ENCODE assay signal across 8 cellular contexts in genomic region chr10:58299580-58299979, GRCh38. TPM values are rescaled to one million over a fixed set of nuclear protein-coding genes. Genes with fewer than 3 reads are reported as not detected.
DNase-seq lines count a peak whose midpoint lies in the region; ATAC-seq and TF ChIP-seq lines count a peak whose summit lies in the region.

No MANE protein-coding gene starts in this region.

- POLR2A ChIA-PET in WTC11 (lab: Charles Lee) = no interaction called here

- H3K4me1 Mint-ChIP-seq in WTC11 = peaks cover 18% of the 10 kb centered on the region

- no peaks in the 10 kb centered on the region for H3K9me3 Mint-ChIP-seq in WTC11

- no peaks in the 10 kb centered on the region for H3K36me3 Mint-ChIP-seq in WTC11

- TF ChIP-seq CTCF in WTC11 (IDR thresholded peaks at IDR 0.05) = peak; percentile 66

- no peak overlapping the region; the same call in 1 of the 2 replicates for H3K4me3 Mint-ChIP-seq in WTC11

- CTCF ChIA-PET in WTC11 (lab: Charles Lee) = interaction anchor here (0.6 to 2.6 kb wide), 12 partner anchors 9 to 231 kb away, joined by 3 to 24 read pairs (median 3); partner anchors contain the start of gene TFAM

- no peaks in the 10 kb centered on the region for H3K27me3 Mint-ChIP-seq in WTC11 (ENCODE audit: low read depth)

- no peak overlapping the region for H3K27ac Mint-ChIP-seq in WTC11

- ATAC-seq in HG02610 (IDR thresholded peaks at IDR 0.05; ENCODE audit: unreplicated experiment) = peak; percentile 86
- peak; percentile 96 for ATAC-seq in WTC11

- DNase-seq in SIG-M5 treated with dmso at 0.1 percent for 504 hours (lab: John Stamatoyannopoulos, UW; ENCODE audit: unreplicated experiment) (peak; percentile 71), SIG-M5 (lab: John Stamatoyannopoulos, UW) (no peak), NCI-H1105 (lab: John Stamatoyannopoulos, UW) (peak; percentile 23), WTC11 (ENCODE audit: low spot score) (peak; percentile 72), cerebellar cortex (ENCODE audit: low spot score) (peak; percentile 44), left kidney (ENCODE audit: low read depth, low spot score) (peak; percentile 83)
- DNase-seq in stimulated activated CD8-positive, alpha-beta memory T cell treated with anti-CD3 and anti-CD28 coated beads, Interleukin-12 subunit alpha, Interleukin-12 subunit beta, amount 100 ng/mL, for 1 hour (ENCODE audit: low read depth) = peak; percentile 30

TF ChIP-seq in WTC11, 78 proteins besides CTCF, POLR2A, EP300 and RAD21:
- TF ChIP-seq, protein P1, sequence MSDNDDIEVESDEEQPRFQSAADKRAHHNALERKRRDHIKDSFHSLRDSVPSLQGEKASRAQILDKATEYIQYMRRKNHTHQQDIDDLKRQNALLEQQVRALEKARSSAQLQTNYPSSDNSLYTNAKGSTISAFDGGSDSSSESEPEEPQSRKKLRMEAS (CRISPR knock-in tag; IDR thresholded peaks at IDR 0.05) = no peak
- TF ChIP-seq CREB1 (CRISPR knock-in tag; IDR thresholded peaks at IDR 0.05) (no peak), ZNF121 (CRISPR knock-in tag; IDR thresholded peaks at IDR 0.05) (no peak), JAZF1 (CRISPR knock-in tag; IDR thresholded peaks at IDR 0.05) (no peak), GABPB1 (CRISPR knock-in tag; IDR thresholded peaks at IDR 0.05) (no peak), ATF2 (CRISPR knock-in tag; IDR thresholded peaks at IDR 0.05; ENCODE audit: borderline replicate concordance, low read depth) (no peak), MXD4 (CRISPR knock-in tag; IDR thresholded peaks at IDR 0.05; ENCODE audit: borderline replicate concordance) (no peak)
- TF ChIP-seq, protein P2, sequence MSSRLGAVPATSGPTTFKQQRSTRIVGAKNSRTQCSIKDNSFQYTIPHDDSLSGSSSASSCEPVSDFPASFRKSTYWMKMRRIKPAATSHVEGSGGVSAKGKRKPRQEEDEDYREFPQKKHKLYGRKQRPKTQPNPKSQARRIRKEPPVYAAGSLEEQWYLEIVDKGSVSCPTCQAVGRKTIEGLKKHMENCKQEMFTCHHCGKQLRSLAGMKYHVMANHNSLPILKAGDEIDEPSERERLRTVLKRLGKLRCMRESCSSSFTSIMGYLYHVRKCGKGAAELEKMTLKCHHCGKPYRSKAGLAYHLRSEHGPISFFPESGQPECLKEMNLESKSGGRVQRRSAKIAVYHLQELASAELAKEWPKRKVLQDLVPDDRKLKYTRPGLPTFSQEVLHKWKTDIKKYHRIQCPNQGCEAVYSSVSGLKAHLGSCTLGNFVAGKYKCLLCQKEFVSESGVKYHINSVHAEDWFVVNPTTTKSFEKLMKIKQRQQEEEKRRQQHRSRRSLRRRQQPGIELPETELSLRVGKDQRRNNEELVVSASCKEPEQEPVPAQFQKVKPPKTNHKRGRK (CRISPR knock-in tag; IDR thresholded peaks at IDR 0.05; ENCODE audit: borderline replicate concordance) = no peak
- TF ChIP-seq, protein P3, sequence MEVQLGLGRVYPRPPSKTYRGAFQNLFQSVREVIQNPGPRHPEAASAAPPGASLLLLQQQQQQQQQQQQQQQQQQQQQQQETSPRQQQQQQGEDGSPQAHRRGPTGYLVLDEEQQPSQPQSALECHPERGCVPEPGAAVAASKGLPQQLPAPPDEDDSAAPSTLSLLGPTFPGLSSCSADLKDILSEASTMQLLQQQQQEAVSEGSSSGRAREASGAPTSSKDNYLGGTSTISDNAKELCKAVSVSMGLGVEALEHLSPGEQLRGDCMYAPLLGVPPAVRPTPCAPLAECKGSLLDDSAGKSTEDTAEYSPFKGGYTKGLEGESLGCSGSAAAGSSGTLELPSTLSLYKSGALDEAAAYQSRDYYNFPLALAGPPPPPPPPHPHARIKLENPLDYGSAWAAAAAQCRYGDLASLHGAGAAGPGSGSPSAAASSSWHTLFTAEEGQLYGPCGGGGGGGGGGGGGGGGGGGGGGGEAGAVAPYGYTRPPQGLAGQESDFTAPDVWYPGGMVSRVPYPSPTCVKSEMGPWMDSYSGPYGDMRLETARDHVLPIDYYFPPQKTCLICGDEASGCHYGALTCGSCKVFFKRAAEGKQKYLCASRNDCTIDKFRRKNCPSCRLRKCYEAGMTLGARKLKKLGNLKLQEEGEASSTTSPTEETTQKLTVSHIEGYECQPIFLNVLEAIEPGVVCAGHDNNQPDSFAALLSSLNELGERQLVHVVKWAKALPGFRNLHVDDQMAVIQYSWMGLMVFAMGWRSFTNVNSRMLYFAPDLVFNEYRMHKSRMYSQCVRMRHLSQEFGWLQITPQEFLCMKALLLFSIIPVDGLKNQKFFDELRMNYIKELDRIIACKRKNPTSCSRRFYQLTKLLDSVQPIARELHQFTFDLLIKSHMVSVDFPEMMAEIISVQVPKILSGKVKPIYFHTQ (CRISPR knock-in tag; IDR thresholded peaks at IDR 0.05) = no peak
- TF ChIP-seq, protein P4, sequence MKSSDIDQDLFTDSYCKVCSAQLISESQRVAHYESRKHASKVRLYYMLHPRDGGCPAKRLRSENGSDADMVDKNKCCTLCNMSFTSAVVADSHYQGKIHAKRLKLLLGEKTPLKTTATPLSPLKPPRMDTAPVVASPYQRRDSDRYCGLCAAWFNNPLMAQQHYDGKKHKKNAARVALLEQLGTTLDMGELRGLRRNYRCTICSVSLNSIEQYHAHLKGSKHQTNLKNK (CRISPR knock-in tag; IDR thresholded peaks at IDR 0.05) = no peak

RNA-seq across cellular contexts. Expression of gene CISD1, which starts 30.6 kb away (rescaled TPM):
- total RNA-seq in WTC11 (2021) = 46.6 to 53.8 TPM (median 48.3 TPM) in 3 replicates

RNA-seq across cellular contexts. Expression of gene IPMK, which starts 31.9 kb away (rescaled TPM):
- 9.7 to 10.9 TPM (median 9.9 TPM) in 3 replicates for total RNA-seq in WTC11 (2021)

RNA-seq across cellular contexts. Expression of gene UBE2D1, which starts 35.2 kb away (rescaled TPM):
- total RNA-seq in WTC11 (2021) = 23.7 to 24.6 TPM (median 23.8 TPM) in 3 replicates
